In genomic region chr2:41722668-41723369, GRCh38 we compare ENCODE assay signal across 11 cellular contexts.
DNase-seq lines count a peak whose midpoint lies in the region; ATAC-seq, FAIRE-seq and TF ChIP-seq lines count a peak whose summit lies in the region.
"Had no signal": no experiment of that assay in that cellular context is flagged by ENCODE, and none has a peak within 500 bp of the region (broad histone marks: within the 10 kb centered on the region; RNA-seq: fewer than 3 reads in every experiment).

No MANE protein-coding gene starts in this region.

- ATAC-seq in HG02623 (IDR thresholded peaks at IDR 0.05; ENCODE audit: unreplicated experiment), result no peak
- no peak for ATAC-seq in stimulated activated naive CD8-positive, alpha-beta T cell treated with anti-CD3 and anti-CD28 coated beads, Interleukin-15, amount 100 ng/mL, for 72 hours
- ATAC-seq: activated CD8-positive, alpha-beta T cell treated with anti-CD3 and anti-CD28 coated beads for 36 hours had no signal

- no peaks in the 10 kb centered on the region for H3K9me3 Mint-ChIP-seq in stimulated activated naive CD8-positive, alpha-beta T cell treated with anti-CD3 and anti-CD28 coated beads, Interleukin-15, amount 100 ng/mL, for 72 hours
- H3K9me3 Mint-ChIP-seq: activated CD8-positive, alpha-beta T cell treated with anti-CD3 and anti-CD28 coated beads for 36 hours; CD4-positive, alpha-beta memory T cell had no signal

- 45 to 65% (median 50%) methylated on average over 6 of the region's 6 CpGs for WGBS in ovary, 3 donors

- peaks cover 9% of the 10 kb centered on the region for H3K4me1 ChIP-seq in ovary (ENCODE audit: insufficient read depth)

- H3K36me3 ChIP-seq in ovary, result no peaks in the 10 kb centered on the region

- H3K4me1 Mint-ChIP-seq in stimulated activated naive CD8-positive, alpha-beta T cell treated with anti-CD3 and anti-CD28 coated beads, Interleukin-15, amount 100 ng/mL, for 72 hours, result no peaks in the 10 kb centered on the region

- no peak overlapping the region for H3K4me3 ChIP-seq in fibroblast of villous mesenchyme (ENCODE audit: low read depth, low read length)
- H3K4me3 ChIP-seq in ovary, result no peak overlapping the region

- TF ChIP-seq POLR2A in GM12891 (IDR thresholded peaks at IDR 0.05; ENCODE audit: low read depth, low read length), result no peak
- no peak for TF ChIP-seq POLR2A in ovary (IDR thresholded peaks at IDR 0.05)

- H3K27ac Mint-ChIP-seq in stimulated activated naive CD8-positive, alpha-beta T cell treated with anti-CD3 and anti-CD28 coated beads, Interleukin-15, amount 100 ng/mL, for 72 hours, result no peak overlapping the region
- H3K27ac Mint-ChIP-seq: activated CD8-positive, alpha-beta T cell treated with anti-CD3 and anti-CD28 coated beads for 36 hours; CD4-positive, alpha-beta memory T cell had no signal

- H3K27me3 Mint-ChIP-seq in stimulated activated naive CD8-positive, alpha-beta T cell treated with anti-CD3 and anti-CD28 coated beads, Interleukin-15, amount 100 ng/mL, for 72 hours, result no peaks in the 10 kb centered on the region
- H3K27me3 Mint-ChIP-seq: activated CD8-positive, alpha-beta T cell treated with anti-CD3 and anti-CD28 coated beads for 36 hours; CD4-positive, alpha-beta memory T cell had no signal

- no peak for TF ChIP-seq EP300 in ovary (IDR thresholded peaks at IDR 0.05)

- peak overlapping the region in 1 of 2 donors; percentile 26 for H3K27ac ChIP-seq in ovary

- no peaks in the 10 kb centered on the region for H3K27me3 ChIP-seq in ovary

- H3K9me3 ChIP-seq in ovary, result no peaks in the 10 kb centered on the region

- intact Hi-C loops in ovary (cut with DNase I), result no loop called here

- H3K4me3 Mint-ChIP-seq in stimulated activated naive CD8-positive, alpha-beta T cell treated with anti-CD3 and anti-CD28 coated beads, Interleukin-15, amount 100 ng/mL, for 72 hours, result no peak overlapping the region
- H3K4me3 Mint-ChIP-seq: activated CD8-positive, alpha-beta T cell treated with anti-CD3 and anti-CD28 coated beads for 36 hours; CD4-positive, alpha-beta memory T cell had no signal

- DNase-seq in GM12891 (ENCODE audit: insufficient read length, low spot score), result no peak
- peak; percentile 61 for DNase-seq in NCI-H82 (lab: John Stamatoyannopoulos, UW)
- DNase-seq in fibroblast of villous mesenchyme (ENCODE audit: low read depth), result peak; percentile 24
- peak; percentile 29 to 53 (median 45) for DNase-seq in ovary
- DNase-seq in stimulated activated naive CD8-positive, alpha-beta T cell treated with anti-CD3 and anti-CD28 coated beads, Interleukin-15, amount 100 ng/mL, for 72 hours, result no peak
- no peak for DNase-seq in activated CD4-positive, CD25-positive, alpha-beta regulatory T cell (lab: John Stamatoyannopoulos, UW)
- no peak for DNase-seq in AML-193 (lab: John Stamatoyannopoulos, UW)
- DNase-seq: activated CD8-positive, alpha-beta T cell treated with anti-CD3 and anti-CD28 coated beads for 36 hours; CD4-positive, alpha-beta memory T cell; NCI-H1694 treated with DMSO at 0.1 percent for 48 hours had no signal

- peak; percentile 76 for FAIRE-seq in GM12891 (lab: Jason Lieb, UNC)

- TF ChIP-seq CTCF in fibroblast of villous mesenchyme (IDR thresholded peaks at IDR 0.05; ENCODE audit: insufficient read depth, low read depth, low read length) (no peak), ovary (IDR thresholded peaks at IDR 0.05) (no peak)

TF ChIP-seq in GM12891, 5 proteins besides CTCF, POLR2A, EP300 and RAD21:
- TF ChIP-seq POLR2AphosphoS5 (IDR thresholded peaks at IDR 0.05; ENCODE audit: low read depth, low read length), result no peak
- TF ChIP-seq POU2F2 (IDR thresholded peaks at IDR 0.05; ENCODE audit: low read depth, low read length), result no peak
- no peak for TF ChIP-seq PAX5 (IDR thresholded peaks at IDR 0.05; ENCODE audit: insufficient read depth, low read length, severe bottlenecking)
- no peak for TF ChIP-seq SPI1 (IDR thresholded peaks at IDR 0.05; ENCODE audit: low read depth, low read length)
- no peak for TF ChIP-seq TAF1 (IDR thresholded peaks at IDR 0.05; ENCODE audit: low read depth, low read length)

Comparison
In these comparisons a context has a peak if more than half of its experiments do, and no peak if none do; other contexts are left out.
1. DNase-seq: peak in NCI-H82 (single experiment), fibroblast of villous mesenchyme (single experiment) and ovary (5 of 5); none in GM12891 (single experiment), stimulated activated naive CD8-positive, alpha-beta T cell treated with anti-CD3 and anti-CD28 coated beads, Interleukin-15, amount 100 ng/mL, for 72 hours (0 of 2), activated CD4-positive, CD25-positive, alpha-beta regulatory T cell (0 of 4) and AML-193 (0 of 2).